In genomic region chr3:53730565-53730964, GRCh38 we compare ENCODE assay signal across 14 cellular contexts.
DNase-seq lines count a peak whose midpoint lies in the region; ATAC-seq and TF ChIP-seq lines count a peak whose summit lies in the region.
"Had no signal": no experiment of that assay in that cellular context is flagged by ENCODE, and none has a peak within 500 bp of the region (broad histone marks: within the 10 kb centered on the region; RNA-seq: fewer than 3 reads in every experiment).

No MANE protein-coding gene starts in this region.

- H3K27ac ChIP-seq in dorsolateral prefrontal cortex: peak overlapping the region in 4 of 59 donors; percentile 2 to 34 (median 17)
- H3K27ac ChIP-seq: esophagus muscularis mucosa had no signal

- peak; percentile 15 for DNase-seq in AG10803 (ENCODE audit: low read depth)
- peak; percentile 11 for DNase-seq in LHCN-M2 (ENCODE audit: low read depth)
- peak in 9 of 10 donors; percentile 39 to 80 (median 69) for DNase-seq in dorsolateral prefrontal cortex
- peak; percentile 54 for DNase-seq in medulla oblongata (ENCODE audit: extremely low spot score)
- no peak for DNase-seq in NCI-H1436 treated with DMSO at 0.1 percent for 48 hours (lab: John Stamatoyannopoulos, UW)
- no peak for DNase-seq in NCI-H446 treated with DMSO at 0.1 percent for 48 hours (lab: John Stamatoyannopoulos, UW)
- DNase-seq in activated CD4-positive, alpha-beta T cell treated with anti-CD3 and anti-CD28 coated beads for 1 hour: no peak
- DNase-seq: activated CD4-positive, alpha-beta memory T cell treated with anti-CD3 and anti-CD28 coated beads, Interleukin-2, amount 10 ng/mL, durations not matched to agents 7 days and 5 days; activated gamma-delta T cell; AML-193; nephron progenitor cell; T-helper 9 cell had no signal

- TF ChIP-seq CTCF in AG10803 (conservative IDR thresholded peaks at IDR 0.05; ENCODE audit: low read length) (no peak), dorsolateral prefrontal cortex (IDR thresholded peaks at IDR 0.05 in 54 of 56, conservative IDR thresholded peaks at IDR 0.05 in 2 of 56; ENCODE audit: low read depth in 1 of 56, partially characterized antibody in 56 of 56) (no peak)

- no peaks in the 10 kb centered on the region for H3K27me3 ChIP-seq in dorsolateral prefrontal cortex
- H3K27me3 ChIP-seq: esophagus muscularis mucosa had no signal

- intact Hi-C loops in dorsolateral prefrontal cortex (cut with DNase I): loop anchor here in 1 of 2 donors (5.0 kb wide), 1 partner anchor 152 kb away; the partner anchor contains the start of gene ACTR8

- H3K4me3 ChIP-seq in AG10803 (ENCODE audit: low read length) (no peak overlapping the region), dorsolateral prefrontal cortex (peak overlapping the region in 44 of 59 donors; percentile 3 to 54 (median 26))
- H3K4me3 ChIP-seq: esophagus muscularis mucosa had no signal

- ATAC-seq in HG03457 (IDR thresholded peaks at IDR 0.05; ENCODE audit: unreplicated experiment): no peak

Comparison
In these comparisons a context has a peak if more than half of its experiments do, and no peak if none do; other contexts are left out.
1. DNase-seq: peak in AG10803 (single experiment), LHCN-M2 (single experiment), dorsolateral prefrontal cortex (9 of 10) and medulla oblongata (single experiment); none in NCI-H1436 treated with DMSO at 0.1 percent for 48 hours (single experiment), NCI-H446 treated with DMSO at 0.1 percent for 48 hours (single experiment) and activated CD4-positive, alpha-beta T cell treated with anti-CD3 and anti-CD28 coated beads for 1 hour (single experiment).